1 cellular context compared by ENCODE assay signal in genomic region chr9:137305060-137305787, GRCh38.
TF ChIP-seq lines count a peak whose summit lies in the region.

No MANE protein-coding gene starts in this region.

TF ChIP-seq in IMR-90, 13 proteins besides CTCF, POLR2A, EP300 and RAD21 (continued from another document):
- TF ChIP-seq MAFK (IDR thresholded peaks at IDR 0.05; ENCODE audit: low read depth, low read length) (no peak), CHD1 (IDR thresholded peaks at IDR 0.05; ENCODE audit: low read depth, low read length) (no peak), MXI1 (IDR thresholded peaks at IDR 0.05; ENCODE audit: borderline replicate concordance, low read depth, low read length) (no peak), BHLHE40 (IDR thresholded peaks at IDR 0.05; ENCODE audit: low read depth, low read length) (no peak)
- TF ChIP-seq, protein P1, sequence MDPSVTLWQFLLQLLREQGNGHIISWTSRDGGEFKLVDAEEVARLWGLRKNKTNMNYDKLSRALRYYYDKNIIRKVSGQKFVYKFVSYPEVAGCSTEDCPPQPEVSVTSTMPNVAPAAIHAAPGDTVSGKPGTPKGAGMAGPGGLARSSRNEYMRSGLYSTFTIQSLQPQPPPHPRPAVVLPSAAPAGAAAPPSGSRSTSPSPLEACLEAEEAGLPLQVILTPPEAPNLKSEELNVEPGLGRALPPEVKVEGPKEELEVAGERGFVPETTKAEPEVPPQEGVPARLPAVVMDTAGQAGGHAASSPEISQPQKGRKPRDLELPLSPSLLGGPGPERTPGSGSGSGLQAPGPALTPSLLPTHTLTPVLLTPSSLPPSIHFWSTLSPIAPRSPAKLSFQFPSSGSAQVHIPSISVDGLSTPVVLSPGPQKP (IDR thresholded peaks at IDR 0.05; ENCODE audit: borderline replicate concordance, low read depth, low read length): no peak
